In genomic region chr4:169999923-170000322, GRCh38 we compare ENCODE assay signal across 30 cellular contexts.
"Had no signal": no experiment of that assay in that cellular context is flagged by ENCODE, and none has a peak within 500 bp of the region (broad histone marks: within the 10 kb centered on the region; RNA-seq: fewer than 3 reads in every experiment).

No MANE protein-coding gene starts in this region.

- H3K9me3 ChIP-seq: adrenal gland, body of pancreas, breast epithelium had no signal

- H3K4me3 ChIP-seq: adrenal gland, body of pancreas, breast epithelium had no signal

- DNase-seq: activated B cell treated with CpG ODN at 0.5 μM for 24 hours; activated CD4-positive, alpha-beta memory T cell treated with anti-CD3 and anti-CD28 coated beads for 36 hours; activated CD4-positive, alpha-beta T cell treated with anti-CD3 and anti-CD28 coated beads for 4 hours; activated CD4-positive, alpha-beta T cell treated with anti-CD3 and anti-CD28 coated beads, Interleukin-2, amount 10 ng/mL, durations not matched to agents 24 days and 14 days; activated CD4-positive, alpha-beta T cell treated with anti-CD3 and anti-CD28 coated beads, Interleukin-2, amount 50 U/mL, for 1 hour; activated CD4-positive, alpha-beta T cell treated with anti-CD3 and anti-CD28 coated beads, Interleukin-2, amount 50 U/mL, for 4 hours; activated CD4-positive, CD25-positive, alpha-beta regulatory T cell treated with anti-CD3 and anti-CD28 coated beads, Interleukin-2, amount 50 U/mL, for 72 hours; activated CD8-positive, alpha-beta memory T cell treated with anti-CD3 and anti-CD28 coated beads, Interleukin-2, amount 50 U/mL, for 4 hours; activated CD8-positive, alpha-beta T cell treated with anti-CD3 and anti-CD28 coated beads for 36 hours; activated effector memory CD4-positive, alpha-beta T cell treated with anti-CD3 and anti-CD28 coated beads, Interleukin-2, amount 50 U/mL, for 16 hours; activated gamma-delta T cell treated with Interleukin-2 at 50 U/mL for 16 hours; activated naive CD4-positive, alpha-beta T cell; activated naive CD4-positive, alpha-beta T cell treated with anti-CD3 and anti-CD28 coated beads for 36 hours; activated naive CD4-positive, alpha-beta T cell treated with anti-CD3 and anti-CD28 coated beads, Interleukin-2, amount 50 U/mL, for 16 hours; activated naive CD8-positive, alpha-beta T cell treated with anti-CD3 and anti-CD28 coated beads for 36 hours; activated T-cell treated with anti-CD3 and anti-CD28 coated beads for 4 hours; activated T-cell treated with anti-CD3 and anti-CD28 coated beads, Interleukin-2, amount 50 U/mL, for 1 hour; activated T-cell treated with anti-CD3 and anti-CD28 coated beads, Interleukin-2, amount 50 U/mL, for 4 hours; activated T-cell treated with anti-CD3 and anti-CD28 coated beads, Interleukin-2, amount 50 U/mL, for 72 hours; adrenal gland; amniotic stem cell; aorta; body of pancreas; brain microvascular endothelial cell; central memory CD4-positive, alpha-beta T cell; T-helper 1 cell; T-helper 2 cell; T-helper 9 cell had no signal

- H3K27ac ChIP-seq: adrenal gland, body of pancreas, brain microvascular endothelial cell, breast epithelium, VCaP had no signal

- H3K27me3 ChIP-seq: adrenal gland, body of pancreas, brain microvascular endothelial cell, breast epithelium had no signal

- H3K36me3 ChIP-seq: adrenal gland, brain microvascular endothelial cell, breast epithelium had no signal

- H3K4me1 ChIP-seq: adrenal gland, body of pancreas, breast epithelium had no signal
